In the genomic region with DNA sequence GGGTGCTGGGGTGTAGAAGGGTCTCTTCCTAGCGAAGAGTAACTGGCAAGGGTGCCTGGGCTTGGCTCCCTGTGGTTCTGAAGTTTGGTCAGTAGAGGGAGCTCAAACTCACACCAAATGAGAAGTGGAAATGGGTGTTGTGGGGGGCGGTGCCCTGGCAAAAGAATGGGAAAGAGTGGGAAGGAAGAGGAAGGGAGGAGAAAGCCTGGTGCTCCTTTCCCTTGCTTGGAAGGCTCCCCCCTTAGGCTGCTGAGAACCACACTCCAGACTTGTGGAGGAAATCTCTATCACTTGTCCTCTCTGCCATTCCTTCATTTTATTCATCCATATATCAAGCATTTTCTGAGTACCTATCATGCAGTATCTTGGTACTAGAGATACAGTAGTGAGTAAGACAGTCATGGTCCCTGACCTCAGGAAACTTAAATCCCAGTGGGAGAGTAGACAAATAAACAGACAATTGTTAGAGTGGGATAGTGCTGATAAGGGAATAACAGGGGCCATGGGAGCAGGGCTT, we compare ENCODE assay signal across 8 cellular contexts. TPM values are rescaled to one million over a fixed set of nuclear protein-coding genes. Genes with fewer than 3 reads are reported as not detected.
DNase-seq lines count a peak whose midpoint lies in the region; ATAC-seq lines count a peak whose summit lies in the region.

No MANE protein-coding gene starts in this region.

- no peak overlapping the region for H3K9ac ChIP-seq in Karpas-422 (ENCODE audit: low read length)

- H3K4me2 ChIP-seq in Karpas-422 (ENCODE audit: low read depth, low read length, poor library complexity, severe bottlenecking): no peak overlapping the region

- no peaks in the 10 kb centered on the region for H3K9me2 ChIP-seq in Karpas-422 (replicated peaks; ENCODE audit: insufficient read depth, low read length)

- DNase-seq in NCI-H187 (lab: John Stamatoyannopoulos, UW) (peak; percentile 17 to 26), NCI-H187 treated with DMSO at 0.1 percent for 48 hours (lab: John Stamatoyannopoulos, UW) (no peak), Karpas-422 (peak; percentile 77), SK-N-DZ (ENCODE audit: low spot score) (peak; percentile 78), astrocyte of the hippocampus (ENCODE audit: low read depth, low spot score) (peak; percentile 83), hippocampal formation (lab: John Stamatoyannopoulos, UW) (peak; percentile 42 to 72), renal cortical epithelial cell (ENCODE audit: low read depth) (peak; percentile 65)

- H3K27me3 ChIP-seq in Karpas-422 (ENCODE audit: low read length): no peaks in the 10 kb centered on the region

- H3K4me1 ChIP-seq in Karpas-422 (ENCODE audit: low read length): no peaks in the 10 kb centered on the region

- H3K36me3 ChIP-seq in Karpas-422 (ENCODE audit: insufficient read depth, low read length): no peaks in the 10 kb centered on the region

- no peak overlapping the region for H3K4me3 ChIP-seq in Karpas-422 (ENCODE audit: low read length)

- ATAC-seq in HG03175 (IDR thresholded peaks at IDR 0.05; ENCODE audit: unreplicated experiment): no peak

- no peaks in the 10 kb centered on the region for H3K79me2 ChIP-seq in Karpas-422 (ENCODE audit: low read length)

- no peaks in the 10 kb centered on the region for H3K9me3 ChIP-seq in Karpas-422 (ENCODE audit: low read length)

- H3K27ac ChIP-seq in Karpas-422 (ENCODE audit: low read length): no peak overlapping the region

- no peaks in the 10 kb centered on the region for H4K20me1 ChIP-seq in Karpas-422 (ENCODE audit: insufficient read depth, low read depth, low read length)

- H2AFZ ChIP-seq in Karpas-422 (ENCODE audit: low read length): no peak overlapping the region; the same call in 1 of the 2 replicates

RNA-seq across cellular contexts. Expression of a gene that starts 13.0 kb away (rescaled TPM):
- total RNA-seq in Karpas-422 (2014; rRNA removed; shearing (Covaris generic); ENCODE audit: low replicate concordance): not detected in 2 replicates
- not detected in 2 replicates for polyA plus RNA-seq in SK-N-DZ (2014; cell fraction: cytosol; rRNA removed)
- not detected in 2 replicates for polyA plus RNA-seq in SK-N-DZ (2014; cell fraction: nucleus; rRNA removed)
- not detected in 2 replicates for total RNA-seq in renal cortical epithelial cell

RNA-seq across cellular contexts. Expression of a gene that starts 26.6 kb away (rescaled TPM):
- 1.3 and 1.8 TPM in 2 replicates for total RNA-seq in Karpas-422 (2014; rRNA removed; shearing (Covaris generic); ENCODE audit: low replicate concordance)
- polyA plus RNA-seq in SK-N-DZ (2014; cell fraction: cytosol; rRNA removed): 1.8 and 2.7 TPM in 2 replicates
- polyA plus RNA-seq in SK-N-DZ (2014; cell fraction: nucleus; rRNA removed): 1.5 and 1.6 TPM in 2 replicates
- total RNA-seq in renal cortical epithelial cell: 23.4 and 52.8 TPM in 2 replicates

RNA-seq across cellular contexts. Expression of a gene that starts 28.6 kb away (rescaled TPM):
- 110 and 119 TPM in 2 replicates for total RNA-seq in Karpas-422 (2014; rRNA removed; shearing (Covaris generic); ENCODE audit: low replicate concordance)
- 46.2 and 62.1 TPM in 2 replicates for polyA plus RNA-seq in SK-N-DZ (2014; cell fraction: cytosol; rRNA removed)
- polyA plus RNA-seq in SK-N-DZ (2014; cell fraction: nucleus; rRNA removed): 92.9 and 116 TPM in 2 replicates
- total RNA-seq in renal cortical epithelial cell: 36.1 and 81.5 TPM in 2 replicates
